In the genomic region with DNA sequence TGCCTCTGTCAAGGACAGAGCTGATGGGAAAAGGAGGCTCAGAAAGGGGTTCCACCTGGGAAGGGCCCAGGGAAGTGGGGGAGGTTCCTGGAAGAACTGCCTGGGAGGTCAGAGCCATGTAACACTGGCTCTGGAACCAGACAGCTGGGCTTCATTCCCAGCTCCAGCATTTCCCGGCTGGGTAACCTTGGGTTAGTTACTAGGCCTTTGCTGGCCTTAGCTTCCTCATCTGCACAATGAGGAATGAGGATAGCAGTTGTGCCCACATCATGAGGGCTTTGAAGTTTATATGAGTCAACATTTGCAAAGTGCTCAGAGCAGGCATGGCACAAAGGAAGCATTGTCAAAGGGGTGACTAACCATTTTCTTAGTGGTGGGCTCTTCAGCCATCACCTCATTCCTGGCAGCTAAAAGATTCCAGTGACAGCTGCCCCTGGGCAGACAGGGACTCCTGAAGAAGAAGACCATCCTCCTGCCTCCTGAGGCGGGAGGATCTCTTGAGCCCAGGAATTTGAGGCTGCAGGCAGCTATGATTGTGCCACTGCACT, we compare ENCODE assay signal across 8 cellular contexts. TPM values are rescaled to one million over a fixed set of nuclear protein-coding genes. Genes with fewer than 3 reads are reported as not detected.
DNase-seq lines count a peak whose midpoint lies in the region; ATAC-seq and TF ChIP-seq lines count a peak whose summit lies in the region.

No MANE protein-coding gene starts in this region.

- peaks cover 31 to 42% (median 36%) of the 10 kb centered on the region in 3 donors for H3K4me1 Mint-ChIP-seq in IgD-negative memory B cell
- H3K4me1 Mint-ChIP-seq in brain, result peaks cover 41% of the 10 kb centered on the region

- no peak for DNase-seq in dedifferentiated amniotic fluid mesenchymal stem cell (ENCODE audit: extremely low spot score)
- no peak for DNase-seq in COLO668 (lab: John Stamatoyannopoulos, UW; ENCODE audit: unreplicated experiment)
- DNase-seq in NK-92 treated with Interleukin-12 subunit alpha and Interleukin-12 subunit beta, amount 100 ng/mL, for 24 hours (lab: John Stamatoyannopoulos, UW), result no peak

- H3K36me3 Mint-ChIP-seq in IgD-negative memory B cell, result peaks cover 2% of the 10 kb centered on the region
- peaks cover 24% of the 10 kb centered on the region for H3K36me3 Mint-ChIP-seq in brain

- H3K79me2 ChIP-seq in ACC112 (ENCODE audit: control insufficient read depth, insufficient read depth, low read length, unreplicated experiment), result peaks cover 30% of the 10 kb centered on the region

- H3K27ac ChIP-seq in ACC112 (ENCODE audit: low read depth, low read length) (peak overlapping the region; percentile 64), mucosa of rectum (ENCODE audit: low read depth in 2 of 2, low read length in 2 of 2) (peak overlapping the region; percentile 5 to 66)

- H3K4me3 Mint-ChIP-seq in IgD-negative memory B cell (peak overlapping the region in 3 of 4 donors; percentile 50 to 98 (median 56)), brain (peak overlapping the region; percentile 85 to 93 (median 88))

- no peak for TF ChIP-seq CTCF in brain (conservative IDR thresholded peaks at IDR 0.05)

- H3K36me3 ChIP-seq in ACC112 (ENCODE audit: insufficient read depth, low read length) (peaks cover 15% of the 10 kb centered on the region), mucosa of rectum (ENCODE audit: control insufficient read depth in 2 of 2, insufficient read depth in 2 of 2, low read length in 2 of 2) (peaks cover 14 to 18% of the 10 kb centered on the region in 2 donors)

- H3K4me3 ChIP-seq in ACC112 (ENCODE audit: low read depth, low read length) (no peak overlapping the region), mucosa of rectum (ENCODE audit: low read length in 2 of 2) (no peak overlapping the region)

- no peaks in the 10 kb centered on the region for H3K27me3 Mint-ChIP-seq in IgD-negative memory B cell
- H3K27me3 Mint-ChIP-seq in brain, result peaks cover 7% of the 10 kb centered on the region

- H3K9me3 Mint-ChIP-seq in IgD-negative memory B cell, result no peaks in the 10 kb centered on the region
- H3K9me3 Mint-ChIP-seq in brain, result peaks cover 0 to 2% (median 0%) of the 10 kb centered on the region in 5 experiments

- H3K27me3 ChIP-seq in ACC112 (ENCODE audit: insufficient read depth, low read length), result no peaks in the 10 kb centered on the region
- H3K27me3 ChIP-seq in mucosa of rectum (ENCODE audit: control insufficient read depth in 2 of 2, insufficient read depth in 2 of 2, low read length in 2 of 2), result no peaks in the 10 kb centered on the region

- H3K9me3 ChIP-seq in mucosa of rectum (ENCODE audit: control insufficient read depth in 2 of 2, low read length in 2 of 2), result no peaks in the 10 kb centered on the region

- ATAC-seq in GM18511 (IDR thresholded peaks at IDR 0.05; ENCODE audit: unreplicated experiment), result no peak

- H3K4me1 ChIP-seq in ACC112 (ENCODE audit: control insufficient read depth, insufficient read depth, low read length, unreplicated experiment), result peaks cover 28% of the 10 kb centered on the region
- H3K4me1 ChIP-seq in mucosa of rectum (ENCODE audit: control insufficient read depth in 2 of 2, insufficient read depth in 2 of 2, low read length in 2 of 2), result peaks cover 28% of the 10 kb centered on the region in 2 donors

- peak overlapping the region in 2 of 3 donors; percentile 39 to 99 for H3K27ac Mint-ChIP-seq in IgD-negative memory B cell
- H3K27ac Mint-ChIP-seq in brain, result peak overlapping the region; percentile 82 to 96 (median 94)

- H3K9ac ChIP-seq in mucosa of rectum (ENCODE audit: low read depth in 1 of 2, low read length in 2 of 2), result no peak overlapping the region

- H2AFZ ChIP-seq in ACC112 (ENCODE audit: low read length, unreplicated experiment), result no peak overlapping the region

RNA-seq across cellular contexts. Expression of a gene that starts 1.7 kb away (rescaled TPM):
- 77.1 TPM for polyA plus RNA-seq in IgD-negative memory B cell
- polyA plus RNA-seq in brain (ENCODE audit: insufficient read depth, low read depth, low replicate concordance), result 154 TPM

RNA-seq across cellular contexts. Expression of a gene that starts 9.5 kb away (rescaled TPM):
- polyA plus RNA-seq in IgD-negative memory B cell, result 145 TPM
- 627 TPM for polyA plus RNA-seq in brain (ENCODE audit: insufficient read depth, low read depth, low replicate concordance)

RNA-seq across cellular contexts. Expression of a gene that starts 24.0 kb away (rescaled TPM):
- polyA plus RNA-seq in IgD-negative memory B cell (10.1 TPM), brain (ENCODE audit: insufficient read depth, low read depth, low replicate concordance) (137 TPM)

RNA-seq across cellular contexts. Expression of a gene that starts 44.8 kb away (rescaled TPM):
- polyA plus RNA-seq in IgD-negative memory B cell (not detected), brain (ENCODE audit: insufficient read depth, low read depth, low replicate concordance) (1.5 TPM)

RNA-seq across cellular contexts. Expression of a gene that starts 51.9 kb away (rescaled TPM):
- polyA plus RNA-seq in IgD-negative memory B cell (224 TPM), brain (ENCODE audit: insufficient read depth, low read depth, low replicate concordance) (694 TPM)

Comparison
In these comparisons a context has a peak if more than half of its experiments do, and no peak if none do; other contexts are left out.
1. RNA of a gene that starts 24.0 kb away (polyA plus RNA-seq): 137 TPM in brain (single experiment); 10.1 TPM in IgD-negative memory B cell (single experiment); every median in the first group is over 10 times any median in the second.